ENCODE assay signal across 1 cellular context in genomic region chr2:162153608-162154224, GRCh38.
TF ChIP-seq lines count a peak whose summit lies in the region.

No MANE protein-coding gene starts in this region.

TF ChIP-seq in H1, 55 proteins besides CTCF, POLR2A, EP300 and RAD21:
- peak; percentile 96 for TF ChIP-seq CHD7 (IDR thresholded peaks at IDR 0.05; ENCODE audit: insufficient replicate concordance, low read length)
- TF ChIP-seq, protein P1, sequence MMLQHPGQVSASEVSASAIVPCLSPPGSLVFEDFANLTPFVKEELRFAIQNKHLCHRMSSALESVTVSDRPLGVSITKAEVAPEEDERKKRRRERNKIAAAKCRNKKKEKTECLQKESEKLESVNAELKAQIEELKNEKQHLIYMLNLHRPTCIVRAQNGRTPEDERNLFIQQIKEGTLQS (IDR thresholded peaks at IDR 0.05; ENCODE audit: insufficient read depth, low read depth, low read length): no peak
